In genomic region chr22:50540352-50540751, GRCh38 we compare ENCODE assay signal across 10 cellular contexts. TPM values are rescaled to one million over a fixed set of nuclear protein-coding genes. Genes with fewer than 3 reads are reported as not detected.
DNase-seq lines count a peak whose midpoint lies in the region; ATAC-seq and TF ChIP-seq lines count a peak whose summit lies in the region.
"Had no signal": no experiment of that assay in that cellular context is flagged by ENCODE, and none has a peak within 500 bp of the region (broad histone marks: within the 10 kb centered on the region; RNA-seq: fewer than 3 reads in every experiment).

No MANE protein-coding gene starts in this region.

- peaks cover 3% of the 10 kb centered on the region for H3K9me3 Mint-ChIP-seq in activated CD4-positive, alpha-beta T cell treated with anti-CD3 and anti-CD28 coated beads, Interleukin-2, amount 10 ng/mL, durations not matched to agents 7 days and 5 days

- peak overlapping the region; percentile 62 for H3K4me2 ChIP-seq in SU-DHL-6 (ENCODE audit: low read depth, low read length, poor library complexity, severe bottlenecking)

- POLR2A ChIA-PET in activated CD4-positive, alpha-beta T cell treated with anti-CD3 and anti-CD28 coated beads, Interleukin-2, amount 10 ng/mL, durations not matched to agents 7 days and 5 days (lab: Charles Lee), result interaction anchor here (0.6 to 2.7 kb wide), 3 partner anchors 10 to 15 kb away, joined by 4 to 15 read pairs (median 10); partner anchors contain the start of genes SCO2 and TYMP

- H4K20me1 ChIP-seq in SU-DHL-6 (ENCODE audit: low read depth, low read length), result no peaks in the 10 kb centered on the region

- H3K27me3 ChIP-seq in SU-DHL-6 (ENCODE audit: low read length), result no peaks in the 10 kb centered on the region
- H3K27me3 ChIP-seq in foreskin keratinocyte, result no peaks in the 10 kb centered on the region
- H3K27me3 ChIP-seq in stomach smooth muscle (ENCODE audit: control insufficient read depth in 1 of 2, insufficient read depth in 2 of 2, low read length in 2 of 2), result peaks cover 18 to 24% of the 10 kb centered on the region in 2 donors

- peaks cover 22% of the 10 kb centered on the region for H3K36me3 Mint-ChIP-seq in activated CD4-positive, alpha-beta T cell treated with anti-CD3 and anti-CD28 coated beads, Interleukin-2, amount 10 ng/mL, durations not matched to agents 7 days and 5 days (ENCODE audit: low read depth)

- H3K4me3 ChIP-seq in SU-DHL-6 (ENCODE audit: insufficient read depth, low read length, poor library complexity, severe bottlenecking), result no peak overlapping the region
- no peak overlapping the region for H3K4me3 ChIP-seq in stomach smooth muscle (ENCODE audit: low read length in 2 of 2)

- no peak overlapping the region for H2AFZ ChIP-seq in SU-DHL-6 (ENCODE audit: low read depth, low read length, severe bottlenecking)

- H3K36me3 ChIP-seq in SU-DHL-6 (ENCODE audit: low read length), result no peaks in the 10 kb centered on the region
- H3K36me3 ChIP-seq in stomach smooth muscle (ENCODE audit: control insufficient read depth in 2 of 2, insufficient read depth in 2 of 2, low read length in 2 of 2), result no peaks in the 10 kb centered on the region

- no peaks in the 10 kb centered on the region for H3K9me2 ChIP-seq in SU-DHL-6 (replicated peaks; ENCODE audit: insufficient read depth, low read length)

- no peaks in the 10 kb centered on the region for H3K27me3 Mint-ChIP-seq in activated CD4-positive, alpha-beta T cell treated with anti-CD3 and anti-CD28 coated beads, Interleukin-2, amount 10 ng/mL, durations not matched to agents 7 days and 5 days

- TF ChIP-seq CTCF in SU-DHL-6 (IDR thresholded peaks at IDR 0.05; ENCODE audit: insufficient read depth, low read length, poor library complexity, severe bottlenecking), result no peak
- TF ChIP-seq CTCF in foreskin keratinocyte (conservative IDR thresholded peaks at IDR 0.05), result no peak

- H3K4me1 Mint-ChIP-seq in activated CD4-positive, alpha-beta T cell treated with anti-CD3 and anti-CD28 coated beads, Interleukin-2, amount 10 ng/mL, durations not matched to agents 7 days and 5 days, result peaks cover 70% of the 10 kb centered on the region

- CTCF ChIA-PET in activated CD4-positive, alpha-beta T cell treated with anti-CD3 and anti-CD28 coated beads, Interleukin-2, amount 10 ng/mL, durations not matched to agents 7 days and 5 days (lab: Charles Lee), result interaction anchor here (0.6 to 8.1 kb wide), 6 partner anchors 8 to 80 kb away, joined by 4 to 63 read pairs (median 8); partner anchors contain the start of genes SCO2 and SYCE3

- peaks cover 30% of the 10 kb centered on the region for H3F3A ChIP-seq in SU-DHL-6 (ENCODE audit: insufficient read depth)

- ATAC-seq in foreskin keratinocyte (no peak), GM19023 (IDR thresholded peaks at IDR 0.05; ENCODE audit: unreplicated experiment) (no peak)

- no peak overlapping the region for H3K4me3 Mint-ChIP-seq in activated CD4-positive, alpha-beta T cell treated with anti-CD3 and anti-CD28 coated beads, Interleukin-2, amount 10 ng/mL, durations not matched to agents 7 days and 5 days

- no peak for DNase-seq in activated CD4-positive, alpha-beta T cell treated with anti-CD3 and anti-CD28 coated beads, Interleukin-2, amount 10 ng/mL, durations not matched to agents 7 days and 5 days
- DNase-seq in activated CD4-positive, alpha-beta T cell treated with anti-CD3 and anti-CD28 coated beads, Interleukin-2, amount 50 U/mL, for 4 hours, result no peak
- DNase-seq in foreskin keratinocyte, result no peak
- DNase-seq in anterior cingulate cortex (lab: John Stamatoyannopoulos, UW), result no peak
- DNase-seq in NCI-H774 (lab: John Stamatoyannopoulos, UW), result no peak
- DNase-seq: H7, NCI-H1048 had no signal

- H3K27ac Mint-ChIP-seq in activated CD4-positive, alpha-beta T cell treated with anti-CD3 and anti-CD28 coated beads, Interleukin-2, amount 10 ng/mL, durations not matched to agents 7 days and 5 days, result peak overlapping the region; percentile 99

- no peaks in the 10 kb centered on the region for H3K79me2 ChIP-seq in SU-DHL-6 (ENCODE audit: insufficient read depth, low read length)

- H3K4me1 ChIP-seq in foreskin keratinocyte (peaks cover 28% of the 10 kb centered on the region), stomach smooth muscle (ENCODE audit: control insufficient read depth, insufficient read depth, low read length) (peaks cover 7% of the 10 kb centered on the region)

- no peaks in the 10 kb centered on the region for H3K9me3 ChIP-seq in SU-DHL-6 (ENCODE audit: insufficient read depth, low read length)
- H3K9me3 ChIP-seq in stomach smooth muscle (ENCODE audit: control insufficient read depth in 2 of 2, low read length in 2 of 2), result no peaks in the 10 kb centered on the region

- H3K27ac ChIP-seq in SU-DHL-6 (ENCODE audit: low read depth, low read length) (peak overlapping the region; percentile 91), foreskin keratinocyte (peak overlapping the region; percentile 100), stomach smooth muscle (ENCODE audit: low read length) (peak overlapping the region; percentile 71)

- H3K9ac ChIP-seq in SU-DHL-6 (ENCODE audit: low read length), result peak overlapping the region; percentile 59; the same call in 1 of the 2 replicates
- no peak overlapping the region for H3K9ac ChIP-seq in stomach smooth muscle (ENCODE audit: low read length in 2 of 2)

RNA-seq across cellular contexts. Expression of gene KLHDC7B, which starts 5.3 kb away (rescaled TPM):
- total RNA-seq in activated CD4-positive, alpha-beta T cell treated with anti-CD3 and anti-CD28 coated beads, Interleukin-2, amount 10 ng/mL, durations not matched to agents 7 days and 5 days, result 10 to 100 TPM; 15.6 to 16.0 TPM
- not detected in 2 replicates for total RNA-seq in foreskin keratinocyte
- polyA plus RNA-seq in foreskin keratinocyte, result 0.02 TPM in 1 of 2 replicates, not detected in the other
- total RNA-seq: H7 had no signal

RNA-seq across cellular contexts. Expression of gene TYMP, which starts 10.5 kb away (rescaled TPM):
- 100 to 1,000 TPM in 1 of 2 experiments, 10 to 100 TPM in 1; 92.2 to 126 TPM for total RNA-seq in activated CD4-positive, alpha-beta T cell treated with anti-CD3 and anti-CD28 coated beads, Interleukin-2, amount 10 ng/mL, durations not matched to agents 7 days and 5 days
- total RNA-seq in foreskin keratinocyte, result 46.6 and 56.6 TPM in 2 replicates
- polyA plus RNA-seq in foreskin keratinocyte, result 50.0 and 66.5 TPM in 2 replicates

RNA-seq across cellular contexts. Expression of gene SCO2, which starts 15.0 kb away (rescaled TPM):
- total RNA-seq in activated CD4-positive, alpha-beta T cell treated with anti-CD3 and anti-CD28 coated beads, Interleukin-2, amount 10 ng/mL, durations not matched to agents 7 days and 5 days, result 10 to 100 TPM in 1 of 2 experiments, 1 to 10 TPM in 1; 2.8 to 10.5 TPM
- total RNA-seq in foreskin keratinocyte, result 1.3 and 1.9 TPM in 2 replicates
- 1.5 and 1.8 TPM in 2 replicates for polyA plus RNA-seq in foreskin keratinocyte

RNA-seq across cellular contexts. Expression of gene SYCE3, which starts 22.4 kb away (rescaled TPM):
- total RNA-seq in activated CD4-positive, alpha-beta T cell treated with anti-CD3 and anti-CD28 coated beads, Interleukin-2, amount 10 ng/mL, durations not matched to agents 7 days and 5 days, result under 1 TPM in 1 of 2 experiments, not detected in 1; 0.87 TPM
- 0.41 TPM in 1 of 2 replicates, not detected in the other for total RNA-seq in foreskin keratinocyte
- polyA plus RNA-seq in foreskin keratinocyte, result 0.34 and 0.46 TPM in 2 replicates
- total RNA-seq: H7 had no signal

RNA-seq across cellular contexts. Expression of gene NCAPH2, which starts 32.3 kb away (rescaled TPM):
- total RNA-seq in activated CD4-positive, alpha-beta T cell treated with anti-CD3 and anti-CD28 coated beads, Interleukin-2, amount 10 ng/mL, durations not matched to agents 7 days and 5 days, result 100 to 1,000 TPM; 110 to 133 TPM
- total RNA-seq in foreskin keratinocyte, result 66.6 and 68.4 TPM in 2 replicates
- 54.9 and 56.9 TPM in 2 replicates for polyA plus RNA-seq in foreskin keratinocyte

Comparison
In these comparisons a context has a peak if more than half of its experiments do, and no peak if none do; other contexts are left out.
1. RNA of gene KLHDC7B, which starts 5.3 kb away (total RNA-seq): 15.6 to 16.0 TPM in activated CD4-positive, alpha-beta T cell treated with anti-CD3 and anti-CD28 coated beads, Interleukin-2, amount 10 ng/mL, durations not matched to agents 7 days and 5 days; not detected in foreskin keratinocyte; every median in the first group is over 10 times any median in the second.
2. Peak in every context shown above with its lines, with median percentiles within 50 percentile points of each other: H3K27ac ChIP-seq.